Comparison of ENCODE assay signal across 15 cellular contexts in genomic region chr20:4883051-4883450, GRCh38. TPM values are rescaled to one million over a fixed set of nuclear protein-coding genes. Genes with fewer than 3 reads are reported as not detected.
A peak's percentile ranks its signal among the peaks of the same experiment; 100 is the strongest.
DNase-seq lines count a peak whose midpoint lies in the region; ATAC-seq and TF ChIP-seq lines count a peak whose summit lies in the region.
"Had no signal": no experiment of that assay in that cellular context is flagged by ENCODE, and none has a peak within 500 bp of the region (broad histone marks: within the 10 kb centered on the region; RNA-seq: fewer than 3 reads in every experiment).

No MANE protein-coding gene starts in this region.

- intact Hi-C loops in psoas muscle (cut with DNase I) = no loop called here

- no peak for ATAC-seq in left lobe of liver
- ATAC-seq in stimulated activated naive B cell treated with anti-CD40 and anti-IgM and Interleukin-4, amounts not matched to agents 10 μg/mL and 1 μg/mL and 100 μg/mL, for 72 hours (replicated peaks) = no peak
- ATAC-seq in psoas muscle = no peak
- ATAC-seq: A549; CD8-positive, alpha-beta T cell; HCT116 had no signal

- no peak for TF ChIP-seq CTCF in psoas muscle (IDR thresholded peaks at IDR 0.05)

- H3K9me3 ChIP-seq in SK-N-MC (ENCODE audit: low read depth, low read length) = no peaks in the 10 kb centered on the region
- no peaks in the 10 kb centered on the region for H3K9me3 ChIP-seq in psoas muscle
- H3K9me3 ChIP-seq: A549, BE2C, Caco-2 had no signal

- H3K36me3 Mint-ChIP-seq in stimulated activated naive B cell treated with anti-CD40 and anti-IgM and Interleukin-4, amounts not matched to agents 10 μg/mL and 1 μg/mL and 100 μg/mL, for 72 hours = peaks cover 52 to 71% of the 10 kb centered on the region in 2 donors

- no peak overlapping the region for H3K4me3 Mint-ChIP-seq in stimulated activated naive B cell treated with anti-CD40 and anti-IgM and Interleukin-4, amounts not matched to agents 10 μg/mL and 1 μg/mL and 100 μg/mL, for 72 hours
- H3K4me3 Mint-ChIP-seq: CD8-positive, alpha-beta T cell had no signal

- H3K4me3 ChIP-seq in SK-N-MC = no peak overlapping the region
- no peak overlapping the region for H3K4me3 ChIP-seq in psoas muscle
- H3K4me3 ChIP-seq: A549 had no signal

- H3K4me1 Mint-ChIP-seq in stimulated activated naive B cell treated with anti-CD40 and anti-IgM and Interleukin-4, amounts not matched to agents 10 μg/mL and 1 μg/mL and 100 μg/mL, for 72 hours = peaks cover 14 to 34% of the 10 kb centered on the region in 2 donors

- no peaks in the 10 kb centered on the region for H3K27me3 ChIP-seq in psoas muscle (ENCODE audit: insufficient read depth in 3 of 3, low read length in 2 of 3)
- H3K27me3 ChIP-seq: BE2C had no signal

- H3K4me1 ChIP-seq in psoas muscle = no peaks in the 10 kb centered on the region
- H3K4me1 ChIP-seq: A549, Caco-2 had no signal

- H3K27ac Mint-ChIP-seq in stimulated activated naive B cell treated with anti-CD40 and anti-IgM and Interleukin-4, amounts not matched to agents 10 μg/mL and 1 μg/mL and 100 μg/mL, for 72 hours = peak overlapping the region; percentile 20
- H3K27ac Mint-ChIP-seq: CD8-positive, alpha-beta T cell had no signal

- WGBS in psoas muscle, 3 donors = 77 to 78% (median 78%) methylated on average over 3 of the region's 3 CpGs

- H3K27ac ChIP-seq in SK-N-MC = peak overlapping the region; percentile 13; the same call in 1 of the 2 replicates
- no peak overlapping the region for H3K27ac ChIP-seq in psoas muscle
- H3K27ac ChIP-seq: A549, C4-2B had no signal

- peak; percentile 19 for DNase-seq in EH (ENCODE audit: low read depth)
- no peak for DNase-seq in SK-N-MC (ENCODE audit: low read depth, low spot score)
- peak; percentile 4 for DNase-seq in left lobe of liver (ENCODE audit: low spot score)
- DNase-seq in stimulated activated naive B cell treated with anti-CD40 and anti-IgM and Interleukin-4, amounts not matched to agents 10 μg/mL and 1 μg/mL and 100 μg/mL, for 72 hours = no peak
- DNase-seq in ureter (ENCODE audit: low spot score) = no peak
- no peak for DNase-seq in psoas muscle
- no peak for DNase-seq in NCI-H226
- DNase-seq: BE2C; Caco-2; CD8-positive, alpha-beta T cell; DND-41; IMR-90 had no signal

- no peaks in the 10 kb centered on the region for H3K9me3 Mint-ChIP-seq in stimulated activated naive B cell treated with anti-CD40 and anti-IgM and Interleukin-4, amounts not matched to agents 10 μg/mL and 1 μg/mL and 100 μg/mL, for 72 hours
- H3K9me3 Mint-ChIP-seq: CD8-positive, alpha-beta T cell had no signal

- no peaks in the 10 kb centered on the region for H3K27me3 Mint-ChIP-seq in stimulated activated naive B cell treated with anti-CD40 and anti-IgM and Interleukin-4, amounts not matched to agents 10 μg/mL and 1 μg/mL and 100 μg/mL, for 72 hours

- H3K36me3 ChIP-seq in SK-N-MC (ENCODE audit: insufficient read depth, low read length) = peaks cover 35% of the 10 kb centered on the region
- H3K36me3 ChIP-seq in psoas muscle (ENCODE audit: insufficient read depth in 1 of 2, low read depth in 1 of 2) = peaks cover 4 to 32% of the 10 kb centered on the region in 2 donors
- H3K36me3 ChIP-seq: BE2C had no signal

- H3K9ac ChIP-seq in SK-N-MC (ENCODE audit: insufficient read length) = no peak overlapping the region

RNA-seq across cellular contexts. Expression of gene RASSF2, which starts 59.6 kb away (rescaled TPM):
- total RNA-seq in left lobe of liver (2.4 TPM), ureter (13.9 TPM), psoas muscle (1 to 10 TPM; 2.0 to 2.8 (median 2.2) TPM)
- polyA plus RNA-seq in psoas muscle = 1 to 10 TPM in 1 of 3 donors, under 1 TPM in 2; 0.34 to 1.3 (median 0.71) TPM

Comparison
In these comparisons a context has a peak if more than half of its experiments do, and no peak if none do; other contexts are left out.
1. DNase-seq: peak in EH (single experiment) and left lobe of liver (single experiment); none in SK-N-MC (single experiment), stimulated activated naive B cell treated with anti-CD40 and anti-IgM and Interleukin-4, amounts not matched to agents 10 μg/mL and 1 μg/mL and 100 μg/mL, for 72 hours (single experiment), ureter (single experiment), psoas muscle (0 of 2) and NCI-H226 (single experiment).